ENCODE assay signal across 16 cellular contexts in genomic region chr5:31748502-31749172, GRCh38.
DNase-seq lines count a peak whose midpoint lies in the region; ATAC-seq and TF ChIP-seq lines count a peak whose summit lies in the region.
"Had no signal": no experiment of that assay in that cellular context is flagged by ENCODE, and none has a peak within 500 bp of the region (broad histone marks: within the 10 kb centered on the region; RNA-seq: fewer than 3 reads in every experiment).

No MANE protein-coding gene starts in this region.

- H3K4me3 ChIP-seq in right atrium auricular region (no peak overlapping the region), left ventricle myocardium inferior (no peak overlapping the region), neural progenitor cell (no peak overlapping the region), dorsolateral prefrontal cortex (no peak overlapping the region)
- H3K4me3 ChIP-seq: BLaER1 treated with 17β-estradiol and CSF1 and Interleukin-3, amounts not matched to agents 10 nM and 100 nM had no signal

- H3K9ac ChIP-seq in neural progenitor cell, result no peak overlapping the region
- H3K9ac ChIP-seq: BLaER1 treated with 17β-estradiol and CSF1 and Interleukin-3, amounts not matched to agents 10 nM and 100 nM had no signal

- peaks cover 8% of the 10 kb centered on the region for H3F3A ChIP-seq in neural progenitor cell (ENCODE audit: low read depth)

- H3K27me3 Mint-ChIP-seq in neural progenitor cell (ENCODE audit: insufficient read depth, low read depth), result peaks cover 4% of the 10 kb centered on the region

- H3K4me1 ChIP-seq in right atrium auricular region (peaks cover 0 to 17% of the 10 kb centered on the region in 2 donors), left ventricle myocardium inferior (peaks cover 64% of the 10 kb centered on the region), neural progenitor cell (peaks cover 3% of the 10 kb centered on the region)
- H3K4me1 ChIP-seq: BLaER1 treated with 17β-estradiol and CSF1 and Interleukin-3, amounts not matched to agents 10 nM and 100 nM had no signal

- no peaks in the 10 kb centered on the region for H4K20me1 ChIP-seq in neural progenitor cell (ENCODE audit: low read depth)
- H4K20me1 ChIP-seq: BLaER1 treated with 17β-estradiol and CSF1 and Interleukin-3, amounts not matched to agents 10 nM and 100 nM had no signal

- H3K27ac ChIP-seq in right atrium auricular region, result no peak overlapping the region
- H3K27ac ChIP-seq in left ventricle myocardium inferior (replicated peaks), result peak overlapping the region; percentile 39
- no peak overlapping the region for H3K27ac ChIP-seq in neural progenitor cell
- H3K27ac ChIP-seq in dorsolateral prefrontal cortex, result peak overlapping the region in 11 of 59 donors; percentile 4 to 60 (median 26)
- H3K27ac ChIP-seq: 22Rv1; BLaER1 treated with 17β-estradiol and CSF1 and Interleukin-3, amounts not matched to agents 10 nM and 100 nM; HL-60 had no signal

- no peak overlapping the region for H2AFZ ChIP-seq in neural progenitor cell (replicated peaks)

- intact Hi-C loops in Right ventricle myocardium inferior (cut with DNase I) (no loop called here), left ventricle myocardium inferior (cut with micrococcal nuclease) (no loop called here), dorsolateral prefrontal cortex (cut with DNase I) (no loop called here)

- no peaks in the 10 kb centered on the region for H3K27me3 ChIP-seq in right atrium auricular region
- H3K27me3 ChIP-seq in left ventricle myocardium inferior (ENCODE audit: low read depth), result no peaks in the 10 kb centered on the region
- no peaks in the 10 kb centered on the region for H3K27me3 ChIP-seq in neural progenitor cell
- no peaks in the 10 kb centered on the region for H3K27me3 ChIP-seq in dorsolateral prefrontal cortex
- H3K27me3 ChIP-seq: BLaER1 treated with 17β-estradiol and CSF1 and Interleukin-3, amounts not matched to agents 10 nM and 100 nM had no signal

- no peaks in the 10 kb centered on the region for H3K79me2 ChIP-seq in neural progenitor cell (ENCODE audit: low read depth)

- no peak overlapping the region for H3K4me3 Mint-ChIP-seq in neural progenitor cell
- H3K4me3 Mint-ChIP-seq: CD4-positive, CD25-positive, alpha-beta regulatory T cell; HFFc6 had no signal

- no peaks in the 10 kb centered on the region for H3K36me3 ChIP-seq in right atrium auricular region
- no peaks in the 10 kb centered on the region for H3K36me3 ChIP-seq in left ventricle myocardium inferior
- no peaks in the 10 kb centered on the region for H3K36me3 ChIP-seq in neural progenitor cell
- H3K36me3 ChIP-seq: BLaER1 treated with 17β-estradiol and CSF1 and Interleukin-3, amounts not matched to agents 10 nM and 100 nM had no signal

- no peak for TF ChIP-seq CTCF in right atrium auricular region (IDR thresholded peaks at IDR 0.05)
- TF ChIP-seq CTCF in left ventricle myocardium inferior (IDR thresholded peaks at IDR 0.05; ENCODE audit: borderline replicate concordance), result no peak
- TF ChIP-seq CTCF in neural progenitor cell (IDR thresholded peaks at IDR 0.05), result no peak
- no peak for TF ChIP-seq CTCF in dorsolateral prefrontal cortex (IDR thresholded peaks at IDR 0.05 in 54 of 56, conservative IDR thresholded peaks at IDR 0.05 in 2 of 56; ENCODE audit: low read depth in 1 of 56, partially characterized antibody in 56 of 56)

- peak overlapping the region; percentile 72 for H3K27ac Mint-ChIP-seq in neural progenitor cell
- H3K27ac Mint-ChIP-seq: CD4-positive, CD25-positive, alpha-beta regulatory T cell; HFFc6 had no signal

- DNase-seq in Right ventricle myocardium inferior (ENCODE audit: missing footprints) (no peak), right atrium auricular region (ENCODE audit: low spot score) (no peak), left ventricle myocardium inferior (no peak), neural progenitor cell (ENCODE audit: low spot score) (no peak), NCI-H1092 (lab: John Stamatoyannopoulos, UW) (no peak), dorsolateral prefrontal cortex (no peak)
- DNase-seq: AML-193; CD4-positive, CD25-positive, alpha-beta regulatory T cell; DMS53; GF-D8; HCEC 1CT; HFFc6 had no signal

- peaks cover 2% of the 10 kb centered on the region for H3K4me1 Mint-ChIP-seq in neural progenitor cell
- H3K4me1 Mint-ChIP-seq: CD4-positive, CD25-positive, alpha-beta regulatory T cell had no signal

- H3K9me3 Mint-ChIP-seq in neural progenitor cell, result no peaks in the 10 kb centered on the region
- H3K9me3 Mint-ChIP-seq: HFFc6 had no signal

- peak; percentile 73 for ATAC-seq in Right ventricle myocardium inferior
- ATAC-seq in GM21390 (IDR thresholded peaks at IDR 0.05; ENCODE audit: unreplicated experiment), result no peak

- no peak overlapping the region for H3K4me2 ChIP-seq in neural progenitor cell
- H3K4me2 ChIP-seq: BLaER1 treated with 17β-estradiol and CSF1 and Interleukin-3, amounts not matched to agents 10 nM and 100 nM had no signal

- H3K9me3 ChIP-seq in right atrium auricular region (no peaks in the 10 kb centered on the region), left ventricle myocardium inferior (replicated peaks) (no peaks in the 10 kb centered on the region), neural progenitor cell (ENCODE audit: low read depth) (no peaks in the 10 kb centered on the region)
- H3K9me3 ChIP-seq: BLaER1 treated with 17β-estradiol and CSF1 and Interleukin-3, amounts not matched to agents 10 nM and 100 nM had no signal

- no peaks in the 10 kb centered on the region for H3K36me3 Mint-ChIP-seq in neural progenitor cell
- H3K36me3 Mint-ChIP-seq: CD4-positive, CD25-positive, alpha-beta regulatory T cell had no signal
